1 cellular context compared by ENCODE assay signal in the genomic region with DNA sequence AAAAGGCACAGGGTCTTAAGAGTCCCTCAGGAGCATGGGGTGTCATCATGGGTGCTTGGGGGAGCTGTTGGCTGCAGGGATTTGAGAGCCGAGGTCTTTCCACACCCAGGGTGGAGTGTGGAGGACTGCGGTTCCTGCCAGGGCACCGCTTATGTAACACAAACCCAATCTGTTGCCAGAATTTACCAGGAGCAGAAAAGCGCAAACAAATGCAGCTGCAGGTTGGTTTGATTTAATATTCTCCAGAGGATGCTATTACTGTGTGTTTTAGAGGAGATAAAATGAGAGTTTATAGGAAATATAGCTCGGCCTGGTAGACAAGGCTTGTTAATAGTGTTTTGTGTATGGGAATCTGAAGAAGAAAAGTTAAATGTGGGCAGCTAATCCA.
TF ChIP-seq lines count a peak whose summit lies in the region.

No MANE protein-coding gene starts in this region.

TF ChIP-seq in HepG2, 621 proteins besides CTCF, POLR2A, EP300 and RAD21 (continued from another document):
- TF ChIP-seq, protein P1, sequence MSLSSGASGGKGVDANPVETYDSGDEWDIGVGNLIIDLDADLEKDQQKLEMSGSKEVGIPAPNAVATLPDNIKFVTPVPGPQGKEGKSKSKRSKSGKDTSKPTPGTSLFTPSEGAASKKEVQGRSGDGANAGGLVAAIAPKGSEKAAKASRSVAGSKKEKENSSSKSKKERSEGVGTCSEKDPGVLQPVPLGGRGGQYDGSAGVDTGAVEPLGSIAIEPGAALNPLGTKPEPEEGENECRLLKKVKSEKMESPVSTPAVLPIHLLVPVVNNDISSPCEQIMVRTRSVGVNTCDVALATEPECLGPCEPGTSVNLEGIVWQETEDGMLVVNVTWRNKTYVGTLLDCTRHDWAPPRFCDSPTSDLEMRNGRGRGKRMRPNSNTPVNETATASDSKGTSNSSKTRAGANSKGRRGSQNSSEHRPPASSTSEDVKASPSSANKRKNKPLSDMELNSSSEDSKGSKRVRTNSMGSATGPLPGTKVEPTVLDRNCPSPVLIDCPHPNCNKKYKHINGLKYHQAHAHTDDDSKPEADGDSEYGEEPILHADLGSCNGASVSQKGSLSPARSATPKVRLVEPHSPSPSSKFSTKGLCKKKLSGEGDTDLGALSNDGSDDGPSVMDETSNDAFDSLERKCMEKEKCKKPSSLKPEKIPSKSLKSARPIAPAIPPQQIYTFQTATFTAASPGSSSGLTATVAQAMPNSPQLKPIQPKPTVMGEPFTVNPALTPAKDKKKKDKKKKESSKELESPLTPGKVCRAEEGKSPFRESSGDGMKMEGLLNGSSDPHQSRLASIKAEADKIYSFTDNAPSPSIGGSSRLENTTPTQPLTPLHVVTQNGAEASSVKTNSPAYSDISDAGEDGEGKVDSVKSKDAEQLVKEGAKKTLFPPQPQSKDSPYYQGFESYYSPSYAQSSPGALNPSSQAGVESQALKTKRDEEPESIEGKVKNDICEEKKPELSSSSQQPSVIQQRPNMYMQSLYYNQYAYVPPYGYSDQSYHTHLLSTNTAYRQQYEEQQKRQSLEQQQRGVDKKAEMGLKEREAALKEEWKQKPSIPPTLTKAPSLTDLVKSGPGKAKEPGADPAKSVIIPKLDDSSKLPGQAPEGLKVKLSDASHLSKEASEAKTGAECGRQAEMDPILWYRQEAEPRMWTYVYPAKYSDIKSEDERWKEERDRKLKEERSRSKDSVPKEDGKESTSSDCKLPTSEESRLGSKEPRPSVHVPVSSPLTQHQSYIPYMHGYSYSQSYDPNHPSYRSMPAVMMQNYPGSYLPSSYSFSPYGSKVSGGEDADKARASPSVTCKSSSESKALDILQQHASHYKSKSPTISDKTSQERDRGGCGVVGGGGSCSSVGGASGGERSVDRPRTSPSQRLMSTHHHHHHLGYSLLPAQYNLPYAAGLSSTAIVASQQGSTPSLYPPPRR (CRISPR knock-in tag; IDR thresholded peaks at IDR 0.05; ENCODE audit: borderline replicate concordance) = no peak
- TF ChIP-seq ZNF616 (CRISPR knock-in tag; IDR thresholded peaks at IDR 0.05; ENCODE audit: low read depth) = no peak
- TF ChIP-seq ZFP36L1 (CRISPR knock-in tag; IDR thresholded peaks at IDR 0.05) = no peak
- TF ChIP-seq ZMAT3 (CRISPR knock-in tag; conservative IDR thresholded peaks at IDR 0.05) = no peak
